ENCODE assay signal across 29 cellular contexts in genomic region chr5:143541943-143542797, GRCh38.
DNase-seq lines count a peak whose midpoint lies in the region; ATAC-seq and TF ChIP-seq lines count a peak whose summit lies in the region.
"Had no signal": no experiment of that assay in that cellular context is flagged by ENCODE, and none has a peak within 500 bp of the region (broad histone marks: within the 10 kb centered on the region; RNA-seq: fewer than 3 reads in every experiment).

No MANE protein-coding gene starts in this region.

- H3K27ac Mint-ChIP-seq in MCF 10A (ENCODE audit: low read depth, unreplicated experiment): no peak overlapping the region
- peak overlapping the region; percentile 24 for H3K27ac Mint-ChIP-seq in type B pancreatic cell
- H3K27ac Mint-ChIP-seq in activated CD8-positive, alpha-beta memory T cell treated with anti-CD3 and anti-CD28 coated beads, Interleukin-2, amount 10 ng/mL, durations not matched to agents 7 days and 5 days: no peak overlapping the region
- H3K27ac Mint-ChIP-seq: activated T-helper 1 cell treated with anti-CD3 and anti-CD28 coated beads, Interleukin-12 subunit alpha, Interleukin-12 subunit beta, Interleukin-2, Interleukin-4 antibody, amounts not matched to agents 30 ng/mL and 10 ng/mL and 1 ng/mL, durations not matched to agents 14 hours and 24 hours and 36 hours; dendritic cell treated with granulocyte-macrophage colony-stimulating factor and Interleukin-4, amounts not matched to agents 40 ng/mL and 50 ng/mL, for 4 days; IgD-negative memory B cell; natural killer cell; T-helper 2 cell treated with Interferon-gamma antibody and Interleukin-4, amounts not matched to agents 5 μg/mL and 100 μg/mL, for 36 hours had no signal

- 70 to 73% (median 70%) methylated on average over 6 of the region's 6 CpGs for WGBS in spleen, 5 donors

- no peak for TF ChIP-seq POLR2A in breast epithelium (IDR thresholded peaks at IDR 0.05)
- TF ChIP-seq POLR2A in spleen (IDR thresholded peaks at IDR 0.05): no peak

- no peak overlapping the region for H3K27ac ChIP-seq in breast epithelium
- H3K27ac ChIP-seq in spleen: no peak overlapping the region
- H3K27ac ChIP-seq: BLaER1, ovary, RWPE1, SK-N-MC, thoracic aorta had no signal

- CTCF ChIA-PET in MCF 10A (lab: Yijun Ruan, JAX): interaction anchor here (0.5 to 1.4 kb wide), 6 partner anchors 11 to 483 kb away, joined by 3 to 8 read pairs (median 4); no protein-coding TSS in a partner anchor
- CTCF ChIA-PET in activated CD8-positive, alpha-beta memory T cell treated with anti-CD3 and anti-CD28 coated beads, Interleukin-2, amount 10 ng/mL, durations not matched to agents 7 days and 5 days (lab: Charles Lee): interaction anchor here (0.6 to 1.4 kb wide), 3 partner anchors 61 to 401 kb away, joined by 3 to 4 read pairs (median 3); no protein-coding TSS in a partner anchor

- H3K4me3 Mint-ChIP-seq in MCF 10A (ENCODE audit: unreplicated experiment) (no peak overlapping the region), type B pancreatic cell (peak overlapping the region; percentile 13)
- no peak overlapping the region for H3K4me3 Mint-ChIP-seq in activated CD8-positive, alpha-beta memory T cell treated with anti-CD3 and anti-CD28 coated beads, Interleukin-2, amount 10 ng/mL, durations not matched to agents 7 days and 5 days
- H3K4me3 Mint-ChIP-seq: activated T-helper 1 cell treated with anti-CD3 and anti-CD28 coated beads, Interleukin-12 subunit alpha, Interleukin-12 subunit beta, Interleukin-2, Interleukin-4 antibody, amounts not matched to agents 30 ng/mL and 10 ng/mL and 1 ng/mL, durations not matched to agents 14 hours and 24 hours and 36 hours; dendritic cell treated with granulocyte-macrophage colony-stimulating factor and Interleukin-4, amounts not matched to agents 40 ng/mL and 50 ng/mL, for 4 days; IgD-negative memory B cell; natural killer cell; T-helper 2 cell treated with Interferon-gamma antibody and Interleukin-4, amounts not matched to agents 5 μg/mL and 100 μg/mL, for 36 hours had no signal

- POLR2A ChIA-PET in MCF 10A (lab: Yijun Ruan, JAX): interaction anchor here (0.7 to 3.1 kb wide), 6 partner anchors 12 to 62 kb away, joined by 3 to 19 read pairs (median 4); no protein-coding TSS in a partner anchor

- H3K4me3 ChIP-seq in breast epithelium (no peak overlapping the region), spleen (no peak overlapping the region)
- H3K4me3 ChIP-seq: BLaER1, GM12878, MG63, ovary, SK-N-MC, thoracic aorta had no signal

- H3K4me1 Mint-ChIP-seq in MCF 10A (ENCODE audit: insufficient read depth, unreplicated experiment) (peaks cover 24% of the 10 kb centered on the region), type B pancreatic cell (ENCODE audit: unreplicated experiment) (peaks cover 28% of the 10 kb centered on the region)
- H3K4me1 Mint-ChIP-seq in activated CD8-positive, alpha-beta memory T cell treated with anti-CD3 and anti-CD28 coated beads, Interleukin-2, amount 10 ng/mL, durations not matched to agents 7 days and 5 days: no peaks in the 10 kb centered on the region
- H3K4me1 Mint-ChIP-seq: IgD-negative memory B cell had no signal

- intact Hi-C loops in MCF 10A (cut with micrococcal nuclease) (no loop called here), breast epithelium (cut with DNase I; ENCODE audit: low total_unique reads) (no loop called here), spleen (cut with DNase I; ENCODE audit: low total_unique reads) (no loop called here), left ventricle myocardium superior (cut with micrococcal nuclease) (no loop called here)

- no peaks in the 10 kb centered on the region for H3K4me1 ChIP-seq in breast epithelium
- H3K4me1 ChIP-seq in spleen: no peaks in the 10 kb centered on the region
- H3K4me1 ChIP-seq: BLaER1 had no signal

- TF ChIP-seq CTCF in MCF 10A (IDR thresholded peaks at IDR 0.05; ENCODE audit: unreplicated experiment) (no peak), breast epithelium (IDR thresholded peaks at IDR 0.05) (no peak), type B pancreatic cell (conservative IDR thresholded peaks at IDR 0.05) (no peak), spleen (IDR thresholded peaks at IDR 0.05 in 8 of 11, conservative IDR thresholded peaks at IDR 0.05 in 3 of 11) (no peak)

- H3K9me3 ChIP-seq in breast epithelium (peaks cover 0 to 13% of the 10 kb centered on the region in 2 donors), spleen (peaks cover 0 to 24% (median 16%) of the 10 kb centered on the region in 8 donors)

- no peaks in the 10 kb centered on the region for H3K27me3 ChIP-seq in breast epithelium
- no peaks in the 10 kb centered on the region for H3K27me3 ChIP-seq in spleen (replicated peaks in 1 of 7)
- H3K27me3 ChIP-seq: BLaER1, MG63, ovary had no signal

- BruUV-seq in MCF 10A (replicated peaks; lab: Mats Ljungman, UMichigan): no TSS peak

- ATAC-seq in SK-N-SH treated with all-trans-retinoic acid at 6 μM for 48 hours: peak; percentile 25; the same call in 2 of the 3 replicates
- ATAC-seq in activated CD8-positive, alpha-beta memory T cell treated with anti-CD3 and anti-CD28 coated beads, Interleukin-2, amount 10 ng/mL, durations not matched to agents 7 days and 5 days: no peak
- ATAC-seq in left ventricle myocardium superior: no peak
- ATAC-seq: GM12878; left lobe of liver; natural killer cell; stimulated activated naive CD8-positive, alpha-beta T cell treated with anti-CD3 and anti-CD28 coated beads, Interleukin-15, Interleukin-2, amounts not matched to agents 100 U/mL and 50 U/mL, for 24 hours had no signal

- H3K36me3 ChIP-seq in breast epithelium: no peaks in the 10 kb centered on the region
- H3K36me3 ChIP-seq in spleen: no peaks in the 10 kb centered on the region
- H3K36me3 ChIP-seq: BLaER1, MG63, ovary, thoracic aorta had no signal

- H3K9me3 Mint-ChIP-seq in MCF 10A (ENCODE audit: unreplicated experiment) (peaks cover 5% of the 10 kb centered on the region), type B pancreatic cell (no peaks in the 10 kb centered on the region)
- H3K9me3 Mint-ChIP-seq in activated CD8-positive, alpha-beta memory T cell treated with anti-CD3 and anti-CD28 coated beads, Interleukin-2, amount 10 ng/mL, durations not matched to agents 7 days and 5 days (ENCODE audit: low read depth): peaks cover 4% of the 10 kb centered on the region
- H3K9me3 Mint-ChIP-seq: natural killer cell had no signal

- H3K27me3 Mint-ChIP-seq in MCF 10A (ENCODE audit: insufficient read depth, unreplicated experiment) (no peaks in the 10 kb centered on the region), type B pancreatic cell (no peaks in the 10 kb centered on the region)
- no peaks in the 10 kb centered on the region for H3K27me3 Mint-ChIP-seq in activated CD8-positive, alpha-beta memory T cell treated with anti-CD3 and anti-CD28 coated beads, Interleukin-2, amount 10 ng/mL, durations not matched to agents 7 days and 5 days
- H3K27me3 Mint-ChIP-seq: dendritic cell treated with granulocyte-macrophage colony-stimulating factor and Interleukin-4, amounts not matched to agents 40 ng/mL and 50 ng/mL, for 4 days; IgD-negative memory B cell had no signal

- H3K36me3 Mint-ChIP-seq in MCF 10A (ENCODE audit: insufficient read depth, unreplicated experiment) (peaks cover 7% of the 10 kb centered on the region), type B pancreatic cell (no peaks in the 10 kb centered on the region)
- peaks cover 12% of the 10 kb centered on the region for H3K36me3 Mint-ChIP-seq in activated CD8-positive, alpha-beta memory T cell treated with anti-CD3 and anti-CD28 coated beads, Interleukin-2, amount 10 ng/mL, durations not matched to agents 7 days and 5 days
- H3K36me3 Mint-ChIP-seq: IgD-negative memory B cell, natural killer cell had no signal

- peak; percentile 31 for DNase-seq in MCF 10A (ENCODE audit: unreplicated experiment)
- DNase-seq in breast epithelium (ENCODE audit: low spot score in 2 of 2): no peak
- peak; percentile 82 for DNase-seq in iris pigment epithelial cell (ENCODE audit: low read depth)
- DNase-seq in type B pancreatic cell (ENCODE audit: extremely low spot score, unreplicated experiment): no peak
- no peak for DNase-seq in spleen
- no peak for DNase-seq in activated CD8-positive, alpha-beta memory T cell treated with anti-CD3 and anti-CD28 coated beads, Interleukin-2, amount 10 ng/mL, durations not matched to agents 7 days and 5 days
- DNase-seq in left ventricle myocardium superior: no peak
- DNase-seq: ACHN; activated naive CD4-positive, alpha-beta T cell treated with anti-CD3 and anti-CD28 coated beads, Interleukin-2, amount 50 U/mL, for 16 hours; amygdala; DMS79; MG63; natural killer cell; NCI-H1417 treated with DMSO at 0.1 percent for 48 hours; NCI-H774; ovary; right cardiac atrium; stimulated activated naive CD8-positive, alpha-beta T cell treated with anti-CD3 and anti-CD28 coated beads, Interleukin-15, Interleukin-2, amounts not matched to agents 100 U/mL and 50 U/mL, for 24 hours had no signal

TF ChIP-seq in SK-N-SH treated with all-trans-retinoic acid at 6 μM for 48 hours, 23 proteins besides CTCF, POLR2A, EP300 and RAD21 (continues in another document):
- TF ChIP-seq CSRNP3 (CRISPR knock-in tag; IDR thresholded peaks at IDR 0.05): no peak
- TF ChIP-seq PATZ1 (CRISPR knock-in tag; IDR thresholded peaks at IDR 0.05; ENCODE audit: borderline replicate concordance): no peak

Comparison
In these comparisons a context has a peak if more than half of its experiments do, and no peak if none do; other contexts are left out.
1. DNase-seq: peak in MCF 10A (single experiment) and iris pigment epithelial cell (single experiment); none in breast epithelium (0 of 2), type B pancreatic cell (single experiment), spleen (single experiment), activated CD8-positive, alpha-beta memory T cell treated with anti-CD3 and anti-CD28 coated beads, Interleukin-2, amount 10 ng/mL, durations not matched to agents 7 days and 5 days (single experiment) and left ventricle myocardium superior (single experiment).